Comparison of ENCODE assay signal across 28 cellular contexts in the genomic region with DNA sequence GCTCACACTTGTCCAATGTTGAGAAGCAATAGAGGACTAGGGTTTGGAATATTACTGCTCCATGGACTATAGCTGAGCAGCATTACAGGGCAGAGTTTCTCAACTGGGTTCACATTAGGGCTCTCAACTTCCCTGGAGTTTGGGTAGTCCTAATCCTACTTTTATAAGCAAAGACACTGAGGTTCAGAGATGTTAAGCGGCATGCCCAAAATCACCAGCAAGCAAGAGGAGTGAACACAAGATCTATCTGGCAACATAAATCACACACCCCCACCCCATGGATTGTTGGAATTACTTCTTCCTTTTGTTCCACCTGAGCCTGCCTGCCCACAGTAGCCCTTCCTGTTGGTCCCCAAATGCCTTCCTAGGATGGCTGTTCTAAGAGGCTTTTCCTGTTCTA. TPM values are rescaled to one million over a fixed set of nuclear protein-coding genes. Genes with fewer than 3 reads are reported as not detected.
DNase-seq lines count a peak whose midpoint lies in the region; ATAC-seq, FAIRE-seq and TF ChIP-seq lines count a peak whose summit lies in the region.
"Had no signal": no experiment of that assay in that cellular context is flagged by ENCODE, and none has a peak within 500 bp of the region (broad histone marks: within the 10 kb centered on the region; RNA-seq: fewer than 3 reads in every experiment).

No MANE protein-coding gene starts in this region.

- H3K9me3 ChIP-seq in HEK293 (ENCODE audit: control insufficient read depth, insufficient read depth, low read depth, low read length) (no peaks in the 10 kb centered on the region), neural progenitor cell (ENCODE audit: low read depth) (no peaks in the 10 kb centered on the region)
- H3K9me3 ChIP-seq: BE2C, BLaER1 had no signal

- H3K27me3 Mint-ChIP-seq in WTC11 (ENCODE audit: low read depth) (no peaks in the 10 kb centered on the region), neural progenitor cell (ENCODE audit: insufficient read depth, low read depth) (peaks cover 2% of the 10 kb centered on the region)
- H3K27me3 Mint-ChIP-seq: CD4-positive, alpha-beta memory T cell; CD8-positive, alpha-beta memory T cell had no signal

- H3K4me3 ChIP-seq in HEK293 (ENCODE audit: low read depth, low read length), result no peak overlapping the region
- H3K4me3 ChIP-seq in neural progenitor cell, result no peak overlapping the region
- H3K4me3 ChIP-seq: BLaER1, GM12878 had no signal

- TF ChIP-seq CTCF in HEK293 (tag by site-specific recombination; IDR thresholded peaks at IDR 0.05) (no peak), WTC11 (IDR thresholded peaks at IDR 0.05) (no peak), neural progenitor cell (IDR thresholded peaks at IDR 0.05) (no peak)

- no peaks in the 10 kb centered on the region for H3K36me3 Mint-ChIP-seq in WTC11
- no peaks in the 10 kb centered on the region for H3K36me3 Mint-ChIP-seq in neural progenitor cell
- H3K36me3 Mint-ChIP-seq: CD14-positive monocyte; CD4-positive, alpha-beta memory T cell; CD4-positive, CD25-positive, alpha-beta regulatory T cell; CD8-positive, alpha-beta memory T cell had no signal

- H3K27ac ChIP-seq in HEK293 (ENCODE audit: extremely low read depth, low read depth, low read length), result no peak overlapping the region
- no peak overlapping the region for H3K27ac ChIP-seq in neural progenitor cell
- H3K27ac ChIP-seq in caudate nucleus (ENCODE audit: low read depth, low read length), result no peak overlapping the region
- H3K27ac ChIP-seq: BLaER1 had no signal

- H3K9me3 Mint-ChIP-seq in WTC11, result no peaks in the 10 kb centered on the region
- no peaks in the 10 kb centered on the region for H3K9me3 Mint-ChIP-seq in neural progenitor cell
- H3K9me3 Mint-ChIP-seq: CD4-positive, alpha-beta memory T cell; CD4-positive, CD25-positive, alpha-beta regulatory T cell; CD8-positive, alpha-beta memory T cell had no signal

- H3F3A ChIP-seq in neural progenitor cell (ENCODE audit: low read depth), result peaks cover 6% of the 10 kb centered on the region

- H4K20me1 ChIP-seq in neural progenitor cell (ENCODE audit: low read depth), result no peaks in the 10 kb centered on the region
- H4K20me1 ChIP-seq: BLaER1 had no signal

- CTCF ChIA-PET in HEK293 (lab: Yijun Ruan, JAX) (interaction anchor here (0.6 kb wide), 1 partner anchor 119 kb away, joined by 3 read pairs; no protein-coding TSS in a partner anchor), WTC11 (lab: Charles Lee) (no interaction called here)

- no peak overlapping the region for H2AFZ ChIP-seq in neural progenitor cell (replicated peaks)

- no peaks in the 10 kb centered on the region for H3K27me3 ChIP-seq in neural progenitor cell
- H3K27me3 ChIP-seq: BE2C, BLaER1 had no signal

- H3K9ac ChIP-seq in neural progenitor cell, result no peak overlapping the region
- H3K9ac ChIP-seq: BLaER1 had no signal

- H3K4me1 Mint-ChIP-seq in WTC11 (no peaks in the 10 kb centered on the region), neural progenitor cell (peaks cover 7% of the 10 kb centered on the region)

- no peak overlapping the region for H3K4me2 ChIP-seq in neural progenitor cell
- H3K4me2 ChIP-seq: BLaER1 had no signal

- FAIRE-seq in HTR-8/SVneo (lab: Jason Lieb, UNC), result peak; percentile 72
- FAIRE-seq: A204.1, GM12878, GM12892, GM19239 had no signal

- POLR2A ChIA-PET in HEK293 (lab: Yijun Ruan, JAX) (no interaction called here), WTC11 (lab: Charles Lee) (interaction anchor here (0.6 kb wide), 1 partner anchor 16 kb away, joined by 3 read pairs; no protein-coding TSS in a partner anchor)

- no peaks in the 10 kb centered on the region for H3K36me3 ChIP-seq in HEK293 (ENCODE audit: control insufficient read depth in 2 of 2, insufficient read depth in 1 of 2, low read length in 2 of 2)
- H3K36me3 ChIP-seq in neural progenitor cell, result no peaks in the 10 kb centered on the region
- H3K36me3 ChIP-seq: BE2C, BLaER1 had no signal

- ATAC-seq in WTC11, result no peak
- no peak for ATAC-seq in HG02852 (IDR thresholded peaks at IDR 0.05; ENCODE audit: unreplicated experiment)
- ATAC-seq in GM19455 (IDR thresholded peaks at IDR 0.05; ENCODE audit: unreplicated experiment), result no peak
- ATAC-seq: GM12878 had no signal

- DNase-seq in HTR-8/SVneo (ENCODE audit: insufficient read length, low spot score), result no peak
- no peak for DNase-seq in WTC11 (ENCODE audit: low spot score)
- DNase-seq in neural progenitor cell (ENCODE audit: low spot score), result no peak
- no peak for DNase-seq in caudate nucleus (lab: John Stamatoyannopoulos, UW)
- DNase-seq: 8988T; ACHN; BE2C; C1 segment of cervical spinal cord; CD4-positive, alpha-beta memory T cell; CD4-positive, CD25-positive, alpha-beta regulatory T cell; CD8-positive, alpha-beta memory T cell; COR-L47; DMS 273 treated with DMSO at 0.1 percent for 48 hours; DMS153; DMS53; DMS79; DND-41; EL; GDM1 had no signal

- H3K4me1 ChIP-seq in HEK293 (ENCODE audit: control insufficient read depth, insufficient read depth, low read length) (peaks cover 4% of the 10 kb centered on the region; the same call in 1 of the 2 replicates), neural progenitor cell (no peaks in the 10 kb centered on the region)
- H3K4me1 ChIP-seq: BE2C had no signal

- H3K27ac Mint-ChIP-seq in WTC11, result peak overlapping the region; percentile 58; the same call in 1 of the 2 replicates
- peak overlapping the region; percentile 82 for H3K27ac Mint-ChIP-seq in neural progenitor cell
- H3K27ac Mint-ChIP-seq: CD14-positive monocyte; CD4-positive, CD25-positive, alpha-beta regulatory T cell had no signal

- H3K4me3 Mint-ChIP-seq in WTC11 (no peak overlapping the region), neural progenitor cell (no peak overlapping the region)
- H3K4me3 Mint-ChIP-seq: CD14-positive monocyte; CD4-positive, CD25-positive, alpha-beta regulatory T cell; CD8-positive, alpha-beta memory T cell had no signal

- no peaks in the 10 kb centered on the region for H3K79me2 ChIP-seq in neural progenitor cell (ENCODE audit: low read depth)

TF ChIP-seq in HEK293, 187 proteins besides CTCF, POLR2A, EP300 and RAD21:
- TF ChIP-seq, protein P1, sequence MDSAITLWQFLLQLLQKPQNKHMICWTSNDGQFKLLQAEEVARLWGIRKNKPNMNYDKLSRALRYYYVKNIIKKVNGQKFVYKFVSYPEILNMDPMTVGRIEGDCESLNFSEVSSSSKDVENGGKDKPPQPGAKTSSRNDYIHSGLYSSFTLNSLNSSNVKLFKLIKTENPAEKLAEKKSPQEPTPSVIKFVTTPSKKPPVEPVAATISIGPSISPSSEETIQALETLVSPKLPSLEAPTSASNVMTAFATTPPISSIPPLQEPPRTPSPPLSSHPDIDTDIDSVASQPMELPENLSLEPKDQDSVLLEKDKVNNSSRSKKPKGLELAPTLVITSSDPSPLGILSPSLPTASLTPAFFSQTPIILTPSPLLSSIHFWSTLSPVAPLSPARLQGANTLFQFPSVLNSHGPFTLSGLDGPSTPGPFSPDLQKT (IDR thresholded peaks at IDR 0.05; ENCODE audit: borderline replicate concordance, low read depth, low read length), result no peak
- TF ChIP-seq ZNF768 (tag by site-specific recombination; IDR thresholded peaks at IDR 0.05), result 0 out of 2 replicates have a peak, but pooled peaks have one; percentile 52

TF ChIP-seq in WTC11, 78 proteins besides CTCF, POLR2A, EP300 and RAD21:
- TF ChIP-seq FOXJ3 (CRISPR knock-in tag; IDR thresholded peaks at IDR 0.05; ENCODE audit: borderline replicate concordance) (no peak), RELA (CRISPR knock-in tag; IDR thresholded peaks at IDR 0.05; ENCODE audit: borderline replicate concordance) (no peak)

RNA-seq across cellular contexts. Expression of a gene that starts 5.2 kb away (rescaled TPM):
- 0.41 to 1.7 TPM (median 0.48 TPM) in 3 replicates for total RNA-seq in WTC11 (2021)
- total RNA-seq in neural progenitor cell (ENCODE audit: low replicate concordance), result 2.8 and 2.9 TPM in 2 replicates

RNA-seq across cellular contexts. Expression of a gene that starts 5.5 kb away (rescaled TPM):
- total RNA-seq in WTC11 (2021) (14.0 to 16.9 TPM (median 16.1 TPM) in 3 replicates), neural progenitor cell (ENCODE audit: low replicate concordance) (11.4 and 12.3 TPM in 2 replicates)

RNA-seq across cellular contexts. Expression of a gene that starts 30.2 kb away (rescaled TPM):
- 46.5 to 49.0 TPM (median 47.4 TPM) in 3 replicates for total RNA-seq in WTC11 (2021)
- total RNA-seq in neural progenitor cell (ENCODE audit: low replicate concordance), result 27.3 and 46.5 TPM in 2 replicates

RNA-seq across cellular contexts. Expression of a gene that starts 34.8 kb away (rescaled TPM):
- total RNA-seq in WTC11 (2021), result 183 to 205 TPM (median 200 TPM) in 3 replicates
- total RNA-seq in neural progenitor cell (ENCODE audit: low replicate concordance), result 133 and 221 TPM in 2 replicates

RNA-seq across cellular contexts. Expression of a gene that starts 35.6 kb away (rescaled TPM):
- total RNA-seq in WTC11 (2021) (52.1 to 58.3 TPM (median 57.3 TPM) in 3 replicates), neural progenitor cell (ENCODE audit: low replicate concordance) (36.2 and 60.4 TPM in 2 replicates)
